Comparison of ENCODE assay signal across 19 cellular contexts in genomic region chrX:68420559-68420958, GRCh38. TPM values are rescaled to one million over a fixed set of nuclear protein-coding genes. Genes with fewer than 3 reads are reported as not detected.
DNase-seq lines count a peak whose midpoint lies in the region; ATAC-seq, FAIRE-seq and TF ChIP-seq lines count a peak whose summit lies in the region.
"Had no signal": no experiment of that assay in that cellular context is flagged by ENCODE, and none has a peak within 500 bp of the region (broad histone marks: within the 10 kb centered on the region; RNA-seq: fewer than 3 reads in every experiment).

No MANE protein-coding gene starts in this region.

- H3K9ac ChIP-seq in astrocyte (ENCODE audit: low read length) (no peak overlapping the region), fibroblast of lung (ENCODE audit: insufficient read depth, low read length) (no peak overlapping the region), mammary epithelial cell (ENCODE audit: insufficient read depth, low read length) (no peak overlapping the region)

- H3K4me3 ChIP-seq in AG10803 (ENCODE audit: low read length) (no peak overlapping the region), astrocyte (ENCODE audit: insufficient read depth, low read depth, low read length) (no peak overlapping the region), fibroblast of lung (replicated peaks in 1 of 4; ENCODE audit: control extremely low read depth in 1 of 4, insufficient read depth in 1 of 4, low read depth in 3 of 4, low read length in 4 of 4) (no peak overlapping the region), neutrophil (ENCODE audit: low read depth in 1 of 2, low read length in 1 of 2) (no peak overlapping the region), mammary epithelial cell (replicated peaks in 1 of 3; ENCODE audit: insufficient read depth in 1 of 3, low read depth in 2 of 3, low read length in 3 of 3) (no peak overlapping the region), BE2C (ENCODE audit: low read depth, low read length) (no peak overlapping the region)

- dilution Hi-C loops in mammary epithelial cell (cut with HindIII; ENCODE audit: low sequenced_read_pairs): no loop called here

- intact Hi-C loops in mammary epithelial cell (cut with micrococcal nuclease): no loop called here

- FAIRE-seq in astrocyte (lab: Jason Lieb, UNC): no peak
- FAIRE-seq: A204.1 had no signal

- H3K36me3 ChIP-seq in astrocyte (ENCODE audit: insufficient read depth, low read length) (no peaks in the 10 kb centered on the region), fibroblast of lung (ENCODE audit: control insufficient read depth, insufficient read depth, low read length) (no peaks in the 10 kb centered on the region), neutrophil (no peaks in the 10 kb centered on the region), mammary epithelial cell (ENCODE audit: insufficient read depth, low read length) (no peaks in the 10 kb centered on the region), BE2C (no peaks in the 10 kb centered on the region)

- ATAC-seq in HG03045 (IDR thresholded peaks at IDR 0.05; ENCODE audit: unreplicated experiment): no peak

- DNase-seq in AG10803 (ENCODE audit: low read depth) (peak; percentile 45), astrocyte (ENCODE audit: low read depth) (peak; percentile 26), fibroblast of lung (ENCODE audit: low read depth in 2 of 2) (peak; percentile 22 to 44), mammary epithelial cell (no peak), HFFc6 (no peak), BE2C (no peak)
- DNase-seq: Caco-2; CD4-positive, CD25-positive, alpha-beta regulatory T cell; DMS153; EL; NCI-H1417; NCI-H187 treated with DMSO at 0.1 percent for 48 hours; NCI-H446; NK-92 treated with Interleukin-12 subunit alpha and Interleukin-12 subunit beta, amount 100 ng/mL, for 24 hours had no signal

- no peak for TF ChIP-seq CTCF in AG10803 (conservative IDR thresholded peaks at IDR 0.05; ENCODE audit: low read length)
- TF ChIP-seq CTCF in astrocyte (IDR thresholded peaks at IDR 0.05; ENCODE audit: insufficient read depth, low read depth, low read length): no peak
- TF ChIP-seq CTCF in fibroblast of lung (conservative IDR thresholded peaks at IDR 0.05 in 1 of 2, IDR thresholded peaks at IDR 0.05 in 1 of 2; ENCODE audit: low read depth in 1 of 2, low read length in 2 of 2): no peak
- TF ChIP-seq CTCF in neutrophil (IDR thresholded peaks at IDR 0.05): no peak
- no peak for TF ChIP-seq CTCF in mammary epithelial cell (conservative IDR thresholded peaks at IDR 0.05 in 1 of 2, IDR thresholded peaks at IDR 0.05 in 1 of 2; ENCODE audit: extremely low read depth in 1 of 2, insufficient read depth in 1 of 2, low read depth in 1 of 2, low read length in 2 of 2)
- TF ChIP-seq CTCF in HFFc6 (IDR thresholded peaks at IDR 0.05): no peak
- no peak for TF ChIP-seq CTCF in BE2C (IDR thresholded peaks at IDR 0.05; ENCODE audit: low read depth, low read length)

- CTCF ChIA-PET in mammary epithelial cell (lab: Charles Lee; ENCODE audit: low non-redundant PET): no interaction called here

- H3K27ac ChIP-seq in astrocyte (ENCODE audit: low read depth, low read length): no peak overlapping the region
- H3K27ac ChIP-seq in fibroblast of lung (ENCODE audit: insufficient read depth, low read length): no peak overlapping the region
- H3K27ac ChIP-seq in neutrophil: peak overlapping the region; percentile 65
- no peak overlapping the region for H3K27ac ChIP-seq in mammary epithelial cell (ENCODE audit: insufficient read depth, low read depth, low read length)
- H3K27ac ChIP-seq: RWPE1 had no signal

- no peak overlapping the region for H2AFZ ChIP-seq in astrocyte (ENCODE audit: low read depth, low read length)
- H2AFZ ChIP-seq in fibroblast of lung (ENCODE audit: low read length): no peak overlapping the region
- no peak overlapping the region for H2AFZ ChIP-seq in mammary epithelial cell (ENCODE audit: low read depth, low read length)

- 27% methylated on average over 2 of the region's 2 CpGs for WGBS in mammary epithelial cell (ENCODE audit: low coverage, missing lambda C conversion rate)

- H3K9me3 ChIP-seq in astrocyte (ENCODE audit: insufficient read depth, low read depth, low read length): no peaks in the 10 kb centered on the region
- H3K9me3 ChIP-seq in fibroblast of lung (ENCODE audit: control insufficient read depth, insufficient read depth, low read depth, low read length): no peaks in the 10 kb centered on the region
- H3K9me3 ChIP-seq in neutrophil: no peaks in the 10 kb centered on the region
- no peaks in the 10 kb centered on the region for H3K9me3 ChIP-seq in mammary epithelial cell (replicated peaks; ENCODE audit: insufficient read depth, low read length)
- no peaks in the 10 kb centered on the region for H3K9me3 ChIP-seq in BE2C
- H3K9me3 ChIP-seq: Caco-2 had no signal

- H3K27me3 Mint-ChIP-seq in astrocyte (ENCODE audit: low read depth, unreplicated experiment): no peaks in the 10 kb centered on the region
- H3K27me3 Mint-ChIP-seq in HFFc6 (ENCODE audit: insufficient read depth): no peaks in the 10 kb centered on the region

- no peaks in the 10 kb centered on the region for H3K27me3 ChIP-seq in astrocyte (ENCODE audit: insufficient read depth, low read length)
- H3K27me3 ChIP-seq in fibroblast of lung (ENCODE audit: control insufficient read depth, insufficient read depth, low read length): no peaks in the 10 kb centered on the region
- H3K27me3 ChIP-seq in neutrophil: no peaks in the 10 kb centered on the region
- H3K27me3 ChIP-seq in mammary epithelial cell (ENCODE audit: insufficient read depth, low read length): no peaks in the 10 kb centered on the region
- H3K27me3 ChIP-seq in BE2C: no peaks in the 10 kb centered on the region

- no TSS peak for BruUV-seq in mammary epithelial cell (replicated peaks; lab: Mats Ljungman, UMichigan)

- no peaks in the 10 kb centered on the region for H3K4me1 ChIP-seq in astrocyte (ENCODE audit: insufficient read depth, low read length)
- H3K4me1 ChIP-seq in fibroblast of lung (ENCODE audit: control insufficient read depth, extremely low read depth, insufficient read depth, low read length): no peaks in the 10 kb centered on the region
- H3K4me1 ChIP-seq in neutrophil (ENCODE audit: control insufficient read depth in 1 of 2, insufficient read depth in 1 of 2, low read depth in 1 of 2, low read length in 1 of 2): peaks cover 6 to 13% of the 10 kb centered on the region in 2 experiments
- H3K4me1 ChIP-seq in mammary epithelial cell (ENCODE audit: insufficient read depth, low read length): peaks cover 2% of the 10 kb centered on the region
- no peaks in the 10 kb centered on the region for H3K4me1 ChIP-seq in BE2C
- H3K4me1 ChIP-seq: Caco-2 had no signal

- in situ Hi-C loops in mammary epithelial cell (cut with MboI; ENCODE audit: low sequenced_read_pairs in 2 of 2): no loop called here

- H3K79me2 ChIP-seq in astrocyte (ENCODE audit: insufficient read depth, low read length) (no peaks in the 10 kb centered on the region), fibroblast of lung (ENCODE audit: control insufficient read depth, insufficient read depth, low read length) (no peaks in the 10 kb centered on the region), mammary epithelial cell (ENCODE audit: insufficient read depth, low read length) (no peaks in the 10 kb centered on the region)

- H3K4me2 ChIP-seq in astrocyte (ENCODE audit: low read length): no peak overlapping the region
- H3K4me2 ChIP-seq in fibroblast of lung (ENCODE audit: extremely low read depth, insufficient read depth, low read length): no peak overlapping the region
- no peak overlapping the region for H3K4me2 ChIP-seq in mammary epithelial cell (ENCODE audit: insufficient read depth, low read depth, low read length)

- H3K9me3 Mint-ChIP-seq in astrocyte (ENCODE audit: unreplicated experiment) (no peaks in the 10 kb centered on the region), HFFc6 (no peaks in the 10 kb centered on the region)

- H3K4me1 Mint-ChIP-seq in astrocyte (ENCODE audit: low read depth, unreplicated experiment) (peaks cover 5% of the 10 kb centered on the region), HFFc6 (ENCODE audit: low read depth) (peaks cover 45% of the 10 kb centered on the region)
- H3K4me1 Mint-ChIP-seq: CD4-positive, CD25-positive, alpha-beta regulatory T cell had no signal

- H3K36me3 Mint-ChIP-seq in astrocyte (ENCODE audit: low read depth, unreplicated experiment): no peaks in the 10 kb centered on the region
- peaks cover 11% of the 10 kb centered on the region for H3K36me3 Mint-ChIP-seq in HFFc6 (ENCODE audit: low read depth)
- H3K36me3 Mint-ChIP-seq: CD4-positive, CD25-positive, alpha-beta regulatory T cell had no signal

- no peak overlapping the region for H3K4me3 Mint-ChIP-seq in astrocyte (ENCODE audit: unreplicated experiment)
- H3K4me3 Mint-ChIP-seq in HFFc6: no peak overlapping the region
- H3K4me3 Mint-ChIP-seq: CD4-positive, CD25-positive, alpha-beta regulatory T cell had no signal

- H4K20me1 ChIP-seq in astrocyte (ENCODE audit: insufficient read depth, low read length) (no peaks in the 10 kb centered on the region), fibroblast of lung (ENCODE audit: control insufficient read depth, extremely low read depth, insufficient read depth, low read length) (no peaks in the 10 kb centered on the region), mammary epithelial cell (ENCODE audit: insufficient read depth, low read length) (no peaks in the 10 kb centered on the region)

- H3K27ac Mint-ChIP-seq in astrocyte (ENCODE audit: unreplicated experiment): no peak overlapping the region
- H3K27ac Mint-ChIP-seq in HFFc6: no peak overlapping the region; the same call in 1 of the 2 replicates
- H3K27ac Mint-ChIP-seq: CD4-positive, CD25-positive, alpha-beta regulatory T cell had no signal

RNA-seq across cellular contexts. Expression of gene OPHN1, which starts 12.7 kb away (rescaled TPM):
- total RNA-seq in astrocyte (3.7 and 5.1 TPM in 2 replicates), fibroblast of lung (8.3 and 8.5 TPM in 2 replicates), mammary epithelial cell (1 to 10 TPM; 5.3 to 7.3 TPM)
- polyA plus RNA-seq in fibroblast of lung (2.9 and 3.9 TPM in 2 replicates), mammary epithelial cell (3.3 TPM)
- 1.8 and 2.2 TPM in 2 replicates for polyA plus RNA-seq in fibroblast of lung (2012)
- polyA minus RNA-seq in fibroblast of lung (ENCODE audit: low replicate concordance) (1.9 and 7.4 TPM in 2 replicates), mammary epithelial cell (13.7 TPM)
- total RNA-seq in HFFc6 (2021; fragmentation: NEBNext Ultra II Directional; extraction: Animal tissue kit (Norgen Biotek cat#: 25700)): 10 to 100 TPM in 4 of 6 experiments, 1 to 10 TPM in 2; 7.8 to 12.5 (median 10.6) TPM
- not detected for polyA plus RNA-seq in BE2C (2012; ENCODE audit: insufficient read depth, insufficient read length, low read depth)
- total RNA-seq: OCI-LY7 had no signal
- polyA plus RNA-seq: CD4-positive, CD25-positive, alpha-beta regulatory T cell had no signal

Comparison
In these comparisons a context has a peak if more than half of its experiments do, and no peak if none do; other contexts are left out.
1. DNase-seq: peak in AG10803 (single experiment), astrocyte (single experiment) and fibroblast of lung (2 of 2); none in mammary epithelial cell (single experiment), HFFc6 (single experiment) and BE2C (single experiment).